8 cellular contexts compared by ENCODE assay signal in the genomic region with DNA sequence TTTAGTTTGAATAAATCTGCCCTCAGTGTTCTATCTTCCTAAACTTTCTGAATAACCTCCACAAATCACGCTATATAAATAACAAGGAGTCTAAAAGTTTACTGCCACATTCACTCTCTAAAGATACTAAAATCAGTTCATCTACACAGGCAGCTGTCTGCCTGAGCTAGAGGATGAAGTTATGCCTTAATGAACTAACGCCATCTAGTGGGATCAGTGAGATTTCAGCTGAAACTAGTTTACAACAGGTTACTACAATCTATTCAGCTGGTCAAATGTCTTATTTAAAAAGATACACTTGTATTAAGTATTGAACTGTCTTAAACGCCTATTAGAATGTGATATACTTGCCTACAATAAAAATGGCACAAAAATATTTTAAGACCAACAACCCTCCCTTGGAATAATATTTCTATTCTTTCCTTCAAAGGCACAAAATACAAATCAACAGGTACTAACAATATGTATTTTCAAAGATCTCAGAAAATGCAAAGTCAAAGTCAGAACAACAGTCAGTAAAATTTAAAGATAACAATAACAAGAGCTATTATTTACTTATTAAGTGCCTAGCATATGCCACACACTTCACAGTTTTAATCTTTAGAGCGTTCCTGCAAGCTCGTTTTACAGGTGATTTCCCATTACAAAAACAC.
DNase-seq lines count a peak whose midpoint lies in the region; ATAC-seq and TF ChIP-seq lines count a peak whose summit lies in the region.

No MANE protein-coding gene starts in this region.

- no peak for TF ChIP-seq POLR2A in gastrocnemius medialis (IDR thresholded peaks at IDR 0.05)

- WGBS in right cardiac atrium = 40% methylated on average over 5 of the region's 5 CpGs

- H3K36me3 Mint-ChIP-seq in activated CD4-positive, alpha-beta T cell treated with anti-CD3 and anti-CD28 coated beads, Interleukin-2, amount 10 ng/mL, durations not matched to agents 7 days and 5 days (ENCODE audit: low read depth) = no peaks in the 10 kb centered on the region

- intact Hi-C loops in ascending aorta (cut with DNase I) (loop anchor here (1.0 kb wide), 1 partner anchor 41 kb away; no protein-coding TSS in a partner anchor), right cardiac atrium (cut with DNase I) (loop anchor here in 2 of 4 donors (5.0 to 10.0 kb wide), 3 partner anchors 39 to 162 kb away; partner anchors contain the start of gene CRY2 (in 1 of the 2)), gastrocnemius medialis (cut with DNase I; ENCODE audit: low total_unique reads) (loop anchor here (1.0 to 10.0 kb wide), 3 partner anchors 41 to 162 kb away; partner anchors contain the start of gene CRY2)

- POLR2A ChIA-PET in activated CD4-positive, alpha-beta T cell treated with anti-CD3 and anti-CD28 coated beads, Interleukin-2, amount 10 ng/mL, durations not matched to agents 7 days and 5 days (lab: Charles Lee) = no interaction called here

- H3K27ac Mint-ChIP-seq in activated CD4-positive, alpha-beta T cell treated with anti-CD3 and anti-CD28 coated beads, Interleukin-2, amount 10 ng/mL, durations not matched to agents 7 days and 5 days = no peak overlapping the region

- in situ Hi-C loops in gastrocnemius medialis (cut with MboI; ENCODE audit: low sequenced_read_pairs in 4 of 4) = loop anchor here in 3 of 4 donors (5.0 kb wide), 2 partner anchors 34 to 44 kb away; no protein-coding TSS in a partner anchor

- CTCF ChIA-PET in activated CD4-positive, alpha-beta T cell treated with anti-CD3 and anti-CD28 coated beads, Interleukin-2, amount 10 ng/mL, durations not matched to agents 7 days and 5 days (lab: Charles Lee) = interaction anchor here (0.5 to 1.7 kb wide), 12 partner anchors 9 to 268 kb away, joined by 3 to 11 read pairs (median 4); no protein-coding TSS in a partner anchor

- H3K4me3 ChIP-seq in ascending aorta (no peak overlapping the region), right cardiac atrium (ENCODE audit: low read length) (no peak overlapping the region), gastrocnemius medialis (no peak overlapping the region)

- TF ChIP-seq CTCF in ascending aorta (IDR thresholded peaks at IDR 0.05) = peak; percentile 54 to 81 (median 71)
- peak; percentile 33 to 82 (median 68) for TF ChIP-seq CTCF in gastrocnemius medialis (IDR thresholded peaks at IDR 0.05 in 4 of 5, conservative IDR thresholded peaks at IDR 0.05 in 1 of 5)

- peak; percentile 67 for DNase-seq in activated CD4-positive, alpha-beta T cell treated with anti-CD3 and anti-CD28 coated beads, Interleukin-2, amount 10 ng/mL, durations not matched to agents 7 days and 5 days
- no peak for DNase-seq in activated CD4-positive, alpha-beta T cell treated with anti-CD3 and anti-CD28 coated beads, Interleukin-2, amount 50 U/mL, for 1 hour
- peak; percentile 68 for DNase-seq in NCI-H526 treated with DMSO at 0.1 percent for 48 hours (lab: John Stamatoyannopoulos, UW)
- no peak for DNase-seq in ascending aorta (ENCODE audit: low spot score in 2 of 2)
- no peak for DNase-seq in right cardiac atrium
- no peak for DNase-seq in gastrocnemius medialis

- ATAC-seq in HG03378 (IDR thresholded peaks at IDR 0.05; ENCODE audit: unreplicated experiment) = peak; percentile 72
- ATAC-seq in right cardiac atrium = peak; percentile 71 to 81
- peak; percentile 70 to 92 for ATAC-seq in gastrocnemius medialis
- ATAC-seq in GM21360 (IDR thresholded peaks at IDR 0.05; ENCODE audit: unreplicated experiment) = no peak

- H3K9me3 ChIP-seq in ascending aorta (no peaks in the 10 kb centered on the region), right cardiac atrium (ENCODE audit: control insufficient read depth, low read length) (no peaks in the 10 kb centered on the region), gastrocnemius medialis (no peaks in the 10 kb centered on the region)

- H3K27ac ChIP-seq in ascending aorta (no peak overlapping the region), right cardiac atrium (ENCODE audit: low read length) (no peak overlapping the region), gastrocnemius medialis (no peak overlapping the region)

- no peaks in the 10 kb centered on the region for H3K27me3 ChIP-seq in ascending aorta
- H3K27me3 ChIP-seq in right cardiac atrium (ENCODE audit: control insufficient read depth, insufficient read depth) = no peaks in the 10 kb centered on the region
- no peaks in the 10 kb centered on the region for H3K27me3 ChIP-seq in gastrocnemius medialis

- H3K36me3 ChIP-seq in ascending aorta (no peaks in the 10 kb centered on the region), gastrocnemius medialis (no peaks in the 10 kb centered on the region)

- H3K4me3 Mint-ChIP-seq in activated CD4-positive, alpha-beta T cell treated with anti-CD3 and anti-CD28 coated beads, Interleukin-2, amount 10 ng/mL, durations not matched to agents 7 days and 5 days = no peak overlapping the region

- H3K27me3 Mint-ChIP-seq in activated CD4-positive, alpha-beta T cell treated with anti-CD3 and anti-CD28 coated beads, Interleukin-2, amount 10 ng/mL, durations not matched to agents 7 days and 5 days = no peaks in the 10 kb centered on the region

- no peaks in the 10 kb centered on the region for H3K9me3 Mint-ChIP-seq in activated CD4-positive, alpha-beta T cell treated with anti-CD3 and anti-CD28 coated beads, Interleukin-2, amount 10 ng/mL, durations not matched to agents 7 days and 5 days

- H3K4me1 Mint-ChIP-seq in activated CD4-positive, alpha-beta T cell treated with anti-CD3 and anti-CD28 coated beads, Interleukin-2, amount 10 ng/mL, durations not matched to agents 7 days and 5 days = peaks cover 2% of the 10 kb centered on the region

- H3K4me1 ChIP-seq in ascending aorta (peaks cover 3 to 30% of the 10 kb centered on the region in 2 donors), right cardiac atrium (ENCODE audit: control insufficient read depth, insufficient read depth, low read length) (peaks cover 2% of the 10 kb centered on the region), gastrocnemius medialis (peaks cover 9 to 11% of the 10 kb centered on the region in 2 donors)

Comparison
In these comparisons a context has a peak if more than half of its experiments do, and no peak if none do; other contexts are left out.
1. DNase-seq: peak in activated CD4-positive, alpha-beta T cell treated with anti-CD3 and anti-CD28 coated beads, Interleukin-2, amount 10 ng/mL, durations not matched to agents 7 days and 5 days (single experiment) and NCI-H526 treated with DMSO at 0.1 percent for 48 hours (single experiment); none in activated CD4-positive, alpha-beta T cell treated with anti-CD3 and anti-CD28 coated beads, Interleukin-2, amount 50 U/mL, for 1 hour (single experiment), ascending aorta (0 of 2), right cardiac atrium (0 of 3) and gastrocnemius medialis (0 of 2).